4 cellular contexts compared by ENCODE assay signal in genomic region chr7:44232900-44233715, GRCh38.
TF ChIP-seq lines count a peak whose summit lies in the region.

No MANE protein-coding gene starts in this region.

TF ChIP-seq in SK-N-SH, 30 proteins besides CTCF, POLR2A, EP300 and RAD21:
- TF ChIP-seq USF2 (IDR thresholded peaks at IDR 0.05; ENCODE audit: borderline replicate concordance, low read depth, low read length) (no peak), IRF3 (IDR thresholded peaks at IDR 0.05; ENCODE audit: low read depth, low read length) (no peak), REST (IDR thresholded peaks at IDR 0.05; ENCODE audit: low read depth, low read length) (peak; percentile 60; the same call in 1 of the 2 replicates), JUND (IDR thresholded peaks at IDR 0.05) (no peak), ELF1 (IDR thresholded peaks at IDR 0.05) (no peak), TEAD4 (IDR thresholded peaks at IDR 0.05; ENCODE audit: borderline replicate concordance, insufficient read depth) (no peak)

TF ChIP-seq in SK-N-SH treated with all-trans-retinoic acid at 6 μM for 48 hours, 23 proteins besides CTCF, POLR2A, EP300 and RAD21 (continues in another document):
- TF ChIP-seq OSR1 (CRISPR knock-in tag; IDR thresholded peaks at IDR 0.05), result no peak
- no peak for TF ChIP-seq BACH2 (CRISPR knock-in tag; IDR thresholded peaks at IDR 0.05; ENCODE audit: borderline replicate concordance)
- TF ChIP-seq ESRRG (CRISPR knock-in tag; IDR thresholded peaks at IDR 0.05), result no peak
- no peak for TF ChIP-seq RARB (CRISPR knock-in tag; IDR thresholded peaks at IDR 0.05)
- TF ChIP-seq GLIS3 (CRISPR knock-in tag; IDR thresholded peaks at IDR 0.05), result no peak
- no peak for TF ChIP-seq CSDC2 (CRISPR knock-in tag; IDR thresholded peaks at IDR 0.05)
- TF ChIP-seq ZNF8 (CRISPR knock-in tag; IDR thresholded peaks at IDR 0.05), result no peak
- TF ChIP-seq TCF4 (CRISPR knock-in tag; IDR thresholded peaks at IDR 0.05; ENCODE audit: borderline replicate concordance), result no peak
- TF ChIP-seq PATZ1 (CRISPR knock-in tag; IDR thresholded peaks at IDR 0.05; ENCODE audit: borderline replicate concordance), result no peak
- TF ChIP-seq CSRNP3 (CRISPR knock-in tag; IDR thresholded peaks at IDR 0.05), result no peak
- TF ChIP-seq ZFP30 (CRISPR knock-in tag; IDR thresholded peaks at IDR 0.05), result no peak
- TF ChIP-seq TOX (CRISPR knock-in tag; IDR thresholded peaks at IDR 0.05; ENCODE audit: borderline replicate concordance), result no peak
- TF ChIP-seq ARNTL (CRISPR knock-in tag; IDR thresholded peaks at IDR 0.05; ENCODE audit: borderline replicate concordance, low read depth), result no peak
- no peak for TF ChIP-seq SNAI2 (CRISPR knock-in tag; IDR thresholded peaks at IDR 0.05)
- TF ChIP-seq POU6F1 (CRISPR knock-in tag; IDR thresholded peaks at IDR 0.05; ENCODE audit: borderline replicate concordance, low read depth), result no peak

TF ChIP-seq in IMR-90, 13 proteins besides CTCF, POLR2A, EP300 and RAD21:
- TF ChIP-seq MAZ (IDR thresholded peaks at IDR 0.05; ENCODE audit: borderline replicate concordance, low read depth, low read length) (no peak), CHD1 (IDR thresholded peaks at IDR 0.05; ENCODE audit: low read depth, low read length) (no peak), USF2 (IDR thresholded peaks at IDR 0.05; ENCODE audit: low read depth, low read length) (no peak), RFX5 (IDR thresholded peaks at IDR 0.05; ENCODE audit: low read depth, low read length) (no peak), MAFK (IDR thresholded peaks at IDR 0.05; ENCODE audit: low read depth, low read length) (no peak), SMC3 (IDR thresholded peaks at IDR 0.05; ENCODE audit: low read depth, low read length) (no peak), ELK1 (IDR thresholded peaks at IDR 0.05; ENCODE audit: borderline replicate concordance, low read depth, low read length) (no peak), BHLHE40 (IDR thresholded peaks at IDR 0.05; ENCODE audit: low read depth, low read length) (no peak), FOS (IDR thresholded peaks at IDR 0.05; ENCODE audit: low read depth, low read length) (no peak), MXI1 (IDR thresholded peaks at IDR 0.05; ENCODE audit: borderline replicate concordance, low read depth, low read length) (no peak), CEBPB (IDR thresholded peaks at IDR 0.05; ENCODE audit: low read depth, low read length) (no peak), RCOR1 (IDR thresholded peaks at IDR 0.05; ENCODE audit: insufficient replicate concordance, low read length) (no peak), NFE2L2 (IDR thresholded peaks at IDR 0.05; ENCODE audit: low read depth, low read length) (no peak)

TF ChIP-seq in WTC11, 78 proteins besides CTCF, POLR2A, EP300 and RAD21:
- TF ChIP-seq FOXJ3 (CRISPR knock-in tag; IDR thresholded peaks at IDR 0.05; ENCODE audit: borderline replicate concordance), result no peak
- TF ChIP-seq NR2C2 (CRISPR knock-in tag; IDR thresholded peaks at IDR 0.05), result no peak
- TF ChIP-seq CBFB (CRISPR knock-in tag; IDR thresholded peaks at IDR 0.05; ENCODE audit: low read depth), result no peak
- no peak for TF ChIP-seq ZNF232 (CRISPR knock-in tag; IDR thresholded peaks at IDR 0.05)
- TF ChIP-seq CREM (CRISPR knock-in tag; IDR thresholded peaks at IDR 0.05), result no peak
- TF ChIP-seq IRF2 (CRISPR knock-in tag; IDR thresholded peaks at IDR 0.05; ENCODE audit: borderline replicate concordance, low read depth), result no peak
